1 cellular context compared by ENCODE assay signal in the genomic region with DNA sequence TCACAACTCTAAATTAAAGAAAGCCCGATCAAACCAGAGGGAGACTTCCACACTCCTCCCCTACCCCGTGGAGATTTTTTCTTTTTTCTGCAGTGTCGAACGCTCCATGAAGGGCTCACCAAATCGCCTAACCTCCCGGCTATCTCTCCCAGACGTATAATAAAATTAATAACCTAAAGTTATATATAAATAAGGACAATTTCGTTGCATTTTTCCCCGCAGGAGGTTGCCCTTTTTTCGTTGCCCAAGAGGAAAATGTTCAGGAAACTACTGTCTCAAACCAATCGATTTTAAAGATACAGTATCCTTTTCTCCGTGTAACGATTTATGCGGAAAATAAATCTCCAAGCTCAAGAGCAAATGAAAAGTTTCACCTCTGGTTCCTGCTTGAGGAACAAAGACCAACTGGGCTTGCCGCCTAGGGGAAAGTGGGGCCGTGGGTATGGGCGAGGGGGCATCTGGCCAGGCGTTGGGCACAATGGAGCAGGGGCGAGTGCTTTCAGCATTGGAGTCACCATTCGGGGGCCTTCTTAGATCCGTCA.
TF ChIP-seq lines count a peak whose summit lies in the region.

No MANE protein-coding gene starts in this region.

TF ChIP-seq in WTC11, 78 proteins besides CTCF, POLR2A, EP300 and RAD21 (continued from another document):
- TF ChIP-seq, protein P1, sequence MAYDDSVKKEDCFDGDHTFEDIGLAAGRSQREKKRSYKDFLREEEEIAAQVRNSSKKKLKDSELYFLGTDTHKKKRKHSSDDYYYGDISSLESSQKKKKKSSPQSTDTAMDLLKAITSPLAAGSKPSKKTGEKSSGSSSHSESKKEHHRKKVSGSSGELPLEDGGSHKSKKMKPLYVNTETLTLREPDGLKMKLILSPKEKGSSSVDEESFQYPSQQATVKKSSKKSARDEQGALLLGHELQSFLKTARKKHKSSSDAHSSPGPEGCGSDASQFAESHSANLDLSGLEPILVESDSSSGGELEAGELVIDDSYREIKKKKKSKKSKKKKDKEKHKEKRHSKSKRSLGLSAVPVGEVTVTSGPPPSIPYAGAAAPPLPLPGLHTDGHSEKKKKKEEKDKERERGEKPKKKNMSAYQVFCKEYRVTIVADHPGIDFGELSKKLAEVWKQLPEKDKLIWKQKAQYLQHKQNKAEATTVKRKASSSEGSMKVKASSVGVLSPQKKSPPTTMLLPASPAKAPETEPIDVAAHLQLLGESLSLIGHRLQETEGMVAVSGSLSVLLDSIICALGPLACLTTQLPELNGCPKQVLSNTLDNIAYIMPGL (CRISPR knock-in tag; IDR thresholded peaks at IDR 0.05): no peak
- TF ChIP-seq FOXK1 (CRISPR knock-in tag; IDR thresholded peaks at IDR 0.05) (no peak), SMAD3 (CRISPR knock-in tag; IDR thresholded peaks at IDR 0.05; ENCODE audit: borderline replicate concordance) (no peak), ZNF416 (CRISPR knock-in tag; IDR thresholded peaks at IDR 0.05) (no peak), HMGA2 (CRISPR knock-in tag; IDR thresholded peaks at IDR 0.05) (no peak), JAZF1 (CRISPR knock-in tag; IDR thresholded peaks at IDR 0.05) (no peak)
- TF ChIP-seq, protein P2, sequence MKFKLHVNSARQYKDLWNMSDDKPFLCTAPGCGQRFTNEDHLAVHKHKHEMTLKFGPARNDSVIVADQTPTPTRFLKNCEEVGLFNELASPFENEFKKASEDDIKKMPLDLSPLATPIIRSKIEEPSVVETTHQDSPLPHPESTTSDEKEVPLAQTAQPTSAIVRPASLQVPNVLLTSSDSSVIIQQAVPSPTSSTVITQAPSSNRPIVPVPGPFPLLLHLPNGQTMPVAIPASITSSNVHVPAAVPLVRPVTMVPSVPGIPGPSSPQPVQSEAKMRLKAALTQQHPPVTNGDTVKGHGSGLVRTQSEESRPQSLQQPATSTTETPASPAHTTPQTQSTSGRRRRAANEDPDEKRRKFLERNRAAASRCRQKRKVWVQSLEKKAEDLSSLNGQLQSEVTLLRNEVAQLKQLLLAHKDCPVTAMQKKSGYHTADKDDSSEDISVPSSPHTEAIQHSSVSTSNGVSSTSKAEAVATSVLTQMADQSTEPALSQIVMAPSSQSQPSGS (CRISPR knock-in tag; IDR thresholded peaks at IDR 0.05; ENCODE audit: borderline replicate concordance, low read depth): no peak
- TF ChIP-seq, protein P3, sequence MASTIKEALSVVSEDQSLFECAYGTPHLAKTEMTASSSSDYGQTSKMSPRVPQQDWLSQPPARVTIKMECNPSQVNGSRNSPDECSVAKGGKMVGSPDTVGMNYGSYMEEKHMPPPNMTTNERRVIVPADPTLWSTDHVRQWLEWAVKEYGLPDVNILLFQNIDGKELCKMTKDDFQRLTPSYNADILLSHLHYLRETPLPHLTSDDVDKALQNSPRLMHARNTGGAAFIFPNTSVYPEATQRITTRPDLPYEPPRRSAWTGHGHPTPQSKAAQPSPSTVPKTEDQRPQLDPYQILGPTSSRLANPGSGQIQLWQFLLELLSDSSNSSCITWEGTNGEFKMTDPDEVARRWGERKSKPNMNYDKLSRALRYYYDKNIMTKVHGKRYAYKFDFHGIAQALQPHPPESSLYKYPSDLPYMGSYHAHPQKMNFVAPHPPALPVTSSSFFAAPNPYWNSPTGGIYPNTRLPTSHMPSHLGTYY (CRISPR knock-in tag; IDR thresholded peaks at IDR 0.05): no peak
- TF ChIP-seq, protein P4, sequence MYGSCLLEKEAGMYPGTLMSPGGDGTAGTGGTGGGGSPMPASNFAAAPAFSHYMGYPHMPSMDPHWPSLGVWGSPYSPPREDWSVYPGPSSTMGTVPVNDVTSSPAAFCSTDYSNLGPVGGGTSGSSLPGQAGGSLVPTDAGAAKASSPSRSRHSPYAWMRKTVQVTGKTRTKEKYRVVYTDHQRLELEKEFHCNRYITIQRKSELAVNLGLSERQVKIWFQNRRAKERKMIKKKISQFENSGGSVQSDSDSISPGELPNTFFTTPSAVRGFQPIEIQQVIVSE (CRISPR knock-in tag; IDR thresholded peaks at IDR 0.05; ENCODE audit: borderline replicate concordance): no peak
